ENCODE assay signal across 9 cellular contexts in the genomic region with DNA sequence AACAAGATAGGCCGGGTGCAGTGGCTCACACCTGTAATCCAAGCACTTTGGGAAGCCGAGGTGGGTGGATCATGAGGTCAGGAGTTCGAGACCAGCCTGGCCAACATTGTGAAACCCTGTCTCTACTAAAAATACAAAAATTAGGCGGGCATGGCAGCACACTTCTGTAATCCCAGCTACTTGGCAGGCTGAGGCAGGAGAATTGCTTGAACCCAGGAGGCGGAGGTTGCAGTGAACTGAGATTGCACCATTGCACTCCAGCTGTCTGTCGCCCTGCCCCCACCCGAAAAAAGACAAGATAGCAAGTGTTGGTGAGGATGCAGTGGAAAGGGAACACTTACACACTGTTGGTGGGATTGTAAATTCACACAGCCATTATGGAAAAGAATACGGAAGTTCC. TPM values are rescaled to one million over a fixed set of nuclear protein-coding genes. Genes with fewer than 3 reads are reported as not detected.
"Had no signal": no experiment of that assay in that cellular context is flagged by ENCODE, and none has a peak within 500 bp of the region (broad histone marks: within the 10 kb centered on the region; RNA-seq: fewer than 3 reads in every experiment).

No MANE protein-coding gene starts in this region.

RNA-seq across cellular contexts. Expression of a gene that starts 27.5 kb away (rescaled TPM):
- total RNA-seq: dermis microvascular lymphatic vessel endothelial cell; gastrocnemius medialis; glomerular endothelial cell; heart right ventricle; kidney epithelial cell; left cardiac atrium; left ventricle myocardium inferior; mononuclear cell; naive thymus-derived CD4-positive, alpha-beta T cell had no signal
